In genomic region chr11:68693484-68693882, GRCh38 we compare ENCODE assay signal across 27 cellular contexts. TPM values are rescaled to one million over a fixed set of nuclear protein-coding genes. Genes with fewer than 3 reads are reported as not detected.
"Had no signal": no experiment of that assay in that cellular context is flagged by ENCODE, and none has a peak within 500 bp of the region (broad histone marks: within the 10 kb centered on the region; RNA-seq: fewer than 3 reads in every experiment).

No MANE protein-coding gene starts in this region.

- H3K27ac ChIP-seq: brain microvascular endothelial cell, KMS-11, Peyer's patch had no signal

- H3K36me3 ChIP-seq: brain microvascular endothelial cell, Peyer's patch had no signal

- H3K27me3 ChIP-seq: Peyer's patch had no signal

- H3K4me2 ChIP-seq: KMS-11 had no signal

- H3K4me1 Mint-ChIP-seq: activated B cell treated with CpG ODN at 0.5 μM for 24 hours had no signal

- H3K9ac ChIP-seq: KMS-11 had no signal

- ATAC-seq: activated T-cell treated with anti-CD3 and anti-CD28 coated beads, Interleukin-2, amount 50 U/mL, for 4 hours; T-helper 17 cell had no signal

- H3K9me3 ChIP-seq: Peyer's patch had no signal

- H3K4me3 Mint-ChIP-seq: activated B cell treated with CpG ODN at 0.5 μM for 24 hours; activated CD4-positive, alpha-beta memory T cell treated with anti-CD3 and anti-CD28 coated beads for 36 hours; activated CD4-positive, alpha-beta T cell treated with anti-CD3 and anti-CD28 coated beads, Interleukin-2, amount 10 ng/mL, durations not matched to agents 7 days and 5 days; activated naive CD4-positive, alpha-beta T cell treated with anti-CD3 and anti-CD28 coated beads, Interleukin-2, amount 10 ng/mL, durations not matched to agents 7 days and 5 days; activated naive CD8-positive, alpha-beta T cell treated with anti-CD3 and anti-CD28 coated beads for 36 hours; activated T-cell treated with anti-CD3 and anti-CD28 coated beads, Interleukin-2, amount 50 U/mL, for 4 hours; T-helper 17 cell had no signal

- DNase-seq: activated B cell treated with CpG ODN at 0.5 μM for 24 hours; activated CD4-positive, alpha-beta memory T cell treated with anti-CD3 and anti-CD28 coated beads for 36 hours; activated CD4-positive, alpha-beta T cell treated with anti-CD3 and anti-CD28 coated beads for 1 hour; activated CD4-positive, alpha-beta T cell treated with anti-CD3 and anti-CD28 coated beads, Interleukin-2, amount 10 ng/mL, durations not matched to agents 7 days and 5 days; activated CD8-positive, alpha-beta memory T cell treated with anti-CD3 and anti-CD28 coated beads for 24 hours; activated gamma-delta T cell treated with Interleukin-2 at 50 U/mL for 16 hours; activated naive CD4-positive, alpha-beta T cell treated with anti-CD3 and anti-CD28 coated beads, Interleukin-2, amount 10 ng/mL, durations not matched to agents 7 days and 5 days; activated naive CD8-positive, alpha-beta T cell treated with anti-CD3 and anti-CD28 coated beads for 36 hours; activated T-cell treated with anti-CD3 and anti-CD28 coated beads, Interleukin-2, amount 50 U/mL, for 4 hours; brain microvascular endothelial cell; caudate nucleus; NCI-H1092; NCI-H1417; NCI-H1930; NCI-H2171; NCI-H226; NCI-H510A treated with DMSO at 0.1 percent for 48 hours; NCI-H69; NK-92 treated with Interleukin-12 subunit alpha and Interleukin-12 subunit beta, amount 100 ng/mL, for 24 hours; OCI-M1; SHP77; T-helper 17 cell; T-helper 9 cell had no signal

- H3K27ac Mint-ChIP-seq: activated B cell treated with CpG ODN at 0.5 μM for 24 hours; activated CD4-positive, alpha-beta memory T cell treated with anti-CD3 and anti-CD28 coated beads for 36 hours; activated CD4-positive, alpha-beta T cell treated with anti-CD3 and anti-CD28 coated beads, Interleukin-2, amount 10 ng/mL, durations not matched to agents 7 days and 5 days; activated naive CD4-positive, alpha-beta T cell treated with anti-CD3 and anti-CD28 coated beads, Interleukin-2, amount 10 ng/mL, durations not matched to agents 7 days and 5 days; activated naive CD8-positive, alpha-beta T cell treated with anti-CD3 and anti-CD28 coated beads for 36 hours; T-helper 17 cell had no signal

- H3K4me3 ChIP-seq: Peyer's patch had no signal

- H3K36me3 Mint-ChIP-seq: activated naive CD4-positive, alpha-beta T cell treated with anti-CD3 and anti-CD28 coated beads, Interleukin-2, amount 10 ng/mL, durations not matched to agents 7 days and 5 days; activated naive CD8-positive, alpha-beta T cell treated with anti-CD3 and anti-CD28 coated beads for 36 hours had no signal

- H3K4me1 ChIP-seq: Peyer's patch had no signal

- H3K9me3 Mint-ChIP-seq: activated CD4-positive, alpha-beta T cell treated with anti-CD3 and anti-CD28 coated beads, Interleukin-2, amount 10 ng/mL, durations not matched to agents 7 days and 5 days had no signal

RNA-seq across cellular contexts. Expression of gene GAL, which starts 9.1 kb away (rescaled TPM):
- total RNA-seq: activated B cell treated with CpG ODN at 0.5 μM for 24 hours; activated CD4-positive, alpha-beta T cell treated with anti-CD3 and anti-CD28 coated beads, Interleukin-2, amount 10 ng/mL, durations not matched to agents 7 days and 5 days; cerebellum; MCF 10A; T-helper 17 cell had no signal
